In genomic region chr15:52559583-52559982, GRCh38 we compare ENCODE assay signal across 8 cellular contexts. TPM values are rescaled to one million over a fixed set of nuclear protein-coding genes. Genes with fewer than 3 reads are reported as not detected.
A peak's percentile ranks its signal among the peaks of the same experiment; 100 is the strongest.
DNase-seq lines count a peak whose midpoint lies in the region; ATAC-seq and TF ChIP-seq lines count a peak whose summit lies in the region.

No MANE protein-coding gene starts in this region.

- intact Hi-C loops in activated naive CD4-positive, alpha-beta T cell treated with anti-CD3 and anti-CD28 coated beads for 36 hours (cut with micrococcal nuclease) = loop anchor here (1.0 to 5.0 kb wide), 11 partner anchors 9 to 822 kb away; partner anchors contain the start of gene LYSMD2

- H3K9me3 ChIP-seq in neural progenitor cell (ENCODE audit: low read depth) = no peaks in the 10 kb centered on the region

- H3F3A ChIP-seq in neural progenitor cell (ENCODE audit: low read depth) = peaks cover 9% of the 10 kb centered on the region

- peaks cover 98% of the 10 kb centered on the region for H4K20me1 ChIP-seq in neural progenitor cell (ENCODE audit: low read depth)

- no peaks in the 10 kb centered on the region for H3K27me3 Mint-ChIP-seq in activated naive CD4-positive, alpha-beta T cell treated with anti-CD3 and anti-CD28 coated beads for 36 hours (ENCODE audit: low read depth)
- H3K27me3 Mint-ChIP-seq in neural progenitor cell (ENCODE audit: insufficient read depth, low read depth) = no peaks in the 10 kb centered on the region

- DNase-seq in GM03348 (ENCODE audit: low spot score) (peak; percentile 19), neural progenitor cell (ENCODE audit: low spot score) (no peak), D341Med (ENCODE audit: low spot score) (no peak), left lobe of liver (ENCODE audit: low spot score) (no peak), NCI-H1092 (lab: John Stamatoyannopoulos, UW) (no peak), midbrain (lab: John Stamatoyannopoulos, UW) (no peak)
- DNase-seq in activated naive CD4-positive, alpha-beta T cell treated with anti-CD3 and anti-CD28 coated beads for 36 hours = peak; percentile 78

- H3K27ac Mint-ChIP-seq in activated naive CD4-positive, alpha-beta T cell treated with anti-CD3 and anti-CD28 coated beads for 36 hours = peak overlapping the region; percentile 89
- no peak overlapping the region for H3K27ac Mint-ChIP-seq in neural progenitor cell

- ATAC-seq in HG03108 (IDR thresholded peaks at IDR 0.05; ENCODE audit: unreplicated experiment) = peak; percentile 35
- ATAC-seq in left lobe of liver = no peak

- no peak overlapping the region for H3K4me2 ChIP-seq in neural progenitor cell

- H3K4me3 ChIP-seq in neural progenitor cell = no peak overlapping the region

- peaks cover 14% of the 10 kb centered on the region for H3K36me3 Mint-ChIP-seq in activated naive CD4-positive, alpha-beta T cell treated with anti-CD3 and anti-CD28 coated beads for 36 hours (ENCODE audit: low read depth)
- H3K36me3 Mint-ChIP-seq in neural progenitor cell = peaks cover 26% of the 10 kb centered on the region

- H3K36me3 ChIP-seq in neural progenitor cell = peaks cover 19% of the 10 kb centered on the region

- no peaks in the 10 kb centered on the region for H3K27me3 ChIP-seq in neural progenitor cell

- no peaks in the 10 kb centered on the region for H3K9me3 Mint-ChIP-seq in activated naive CD4-positive, alpha-beta T cell treated with anti-CD3 and anti-CD28 coated beads for 36 hours
- no peaks in the 10 kb centered on the region for H3K9me3 Mint-ChIP-seq in neural progenitor cell

- H2AFZ ChIP-seq in neural progenitor cell (replicated peaks) = no peak overlapping the region

- CTCF ChIA-PET in activated naive CD4-positive, alpha-beta T cell treated with anti-CD3 and anti-CD28 coated beads for 36 hours (lab: Charles Lee) = interaction anchor here (0.6 to 1.2 kb wide), 2 partner anchors 96 to 303 kb away, joined by 3 to 4 read pairs; no protein-coding TSS in a partner anchor

- H3K4me1 Mint-ChIP-seq in activated naive CD4-positive, alpha-beta T cell treated with anti-CD3 and anti-CD28 coated beads for 36 hours (ENCODE audit: low read depth) = peaks cover 65% of the 10 kb centered on the region
- peaks cover 4% of the 10 kb centered on the region for H3K4me1 Mint-ChIP-seq in neural progenitor cell

- no peak overlapping the region for H3K9ac ChIP-seq in neural progenitor cell

- peaks cover 10% of the 10 kb centered on the region for H3K4me1 ChIP-seq in neural progenitor cell

- no peak for TF ChIP-seq CTCF in neural progenitor cell (IDR thresholded peaks at IDR 0.05)

- no peak overlapping the region for H3K4me3 Mint-ChIP-seq in activated naive CD4-positive, alpha-beta T cell treated with anti-CD3 and anti-CD28 coated beads for 36 hours
- H3K4me3 Mint-ChIP-seq in neural progenitor cell = no peak overlapping the region

- peaks cover 100% of the 10 kb centered on the region for H3K79me2 ChIP-seq in neural progenitor cell (ENCODE audit: low read depth)

- H3K27ac ChIP-seq in neural progenitor cell = peak overlapping the region; percentile 40

RNA-seq across cellular contexts. Expression of gene ARPP19, which starts 9.2 kb away (rescaled TPM):
- 100 to 1,000 TPM; 130 to 144 TPM for total RNA-seq in activated naive CD4-positive, alpha-beta T cell treated with anti-CD3 and anti-CD28 coated beads for 36 hours
- total RNA-seq in neural progenitor cell (ENCODE audit: low replicate concordance) (204 and 276 TPM in 2 replicates), left lobe of liver (42.6 TPM)

RNA-seq across cellular contexts. Expression of gene MYO5A, which starts 30.9 kb away (rescaled TPM):
- total RNA-seq in activated naive CD4-positive, alpha-beta T cell treated with anti-CD3 and anti-CD28 coated beads for 36 hours = 10 to 100 TPM; 13.2 to 13.7 TPM
- total RNA-seq in neural progenitor cell (ENCODE audit: low replicate concordance) (17.0 and 34.3 TPM in 2 replicates), left lobe of liver (4.0 TPM)

Comparison
In these comparisons a context has a peak if more than half of its experiments do, and no peak if none do; other contexts are left out.
1. DNase-seq: peak in GM03348 (single experiment) and activated naive CD4-positive, alpha-beta T cell treated with anti-CD3 and anti-CD28 coated beads for 36 hours (single experiment); none in neural progenitor cell (single experiment), D341Med (single experiment), left lobe of liver (single experiment), NCI-H1092 (single experiment) and midbrain (single experiment).